8 cellular contexts compared by ENCODE assay signal in genomic region chr22:25398591-25399062, GRCh38.
DNase-seq lines count a peak whose midpoint lies in the region; ATAC-seq lines count a peak whose summit lies in the region.
"Not testable (repeated sequence)": the region's sequence is repeated elsewhere in the genome, so short reads cannot be mapped to it uniquely, and the experiment has no call there.

No MANE protein-coding gene starts in this region.

- H3K9ac ChIP-seq in BLaER1: peak overlapping the region; percentile 32; the same call in 1 of the 2 replicates

- not testable (repeated sequence) for H3K27me3 ChIP-seq in BLaER1

- ATAC-seq in GM18511 (IDR thresholded peaks at IDR 0.05; ENCODE audit: unreplicated experiment) (peak; percentile 75), HG03520 (IDR thresholded peaks at IDR 0.05; ENCODE audit: unreplicated experiment) (peak; percentile 56)

- H3K27ac ChIP-seq in BLaER1: peak overlapping the region; percentile 21; the same call in 1 of the 2 replicates

- peaks cover 94% of the 10 kb centered on the region for H3K4me1 ChIP-seq in BLaER1

- not testable (repeated sequence) for H3K4me3 ChIP-seq in BLaER1

- peak overlapping the region; percentile 98 for H3K4me2 ChIP-seq in BLaER1

- H3K36me3 ChIP-seq in BLaER1: peaks cover 19% of the 10 kb centered on the region

- DNase-seq in H4 (ENCODE audit: low spot score): peak; percentile 66
- DNase-seq in NOMO-1 (lab: John Stamatoyannopoulos, UW; ENCODE audit: unreplicated experiment in 2 of 2): peak; percentile 82 to 91
- DNase-seq in activated CD4-positive, alpha-beta T cell treated with anti-CD3 and anti-CD28 coated beads for 48 hours: peak; percentile 64
- peak; percentile 66 for DNase-seq in amniotic epithelial cell (ENCODE audit: low read depth)
- peak; percentile 19 for DNase-seq in non-pigmented ciliary epithelial cell (ENCODE audit: low read depth)

- peaks cover 100% of the 10 kb centered on the region for H4K20me1 ChIP-seq in BLaER1

- H3K9me3 ChIP-seq in BLaER1: not testable (repeated sequence)

Comparison
In these comparisons a context has a peak if more than half of its experiments do, and no peak if none do; other contexts are left out.
1. DNase-seq: peak in every context shown above with its lines; median percentile 86 in NOMO-1; 66 in H4; 66 in amniotic epithelial cell; 64 in activated CD4-positive, alpha-beta T cell treated with anti-CD3 and anti-CD28 coated beads for 48 hours; 19 in non-pigmented ciliary epithelial cell.